In the genomic region with DNA sequence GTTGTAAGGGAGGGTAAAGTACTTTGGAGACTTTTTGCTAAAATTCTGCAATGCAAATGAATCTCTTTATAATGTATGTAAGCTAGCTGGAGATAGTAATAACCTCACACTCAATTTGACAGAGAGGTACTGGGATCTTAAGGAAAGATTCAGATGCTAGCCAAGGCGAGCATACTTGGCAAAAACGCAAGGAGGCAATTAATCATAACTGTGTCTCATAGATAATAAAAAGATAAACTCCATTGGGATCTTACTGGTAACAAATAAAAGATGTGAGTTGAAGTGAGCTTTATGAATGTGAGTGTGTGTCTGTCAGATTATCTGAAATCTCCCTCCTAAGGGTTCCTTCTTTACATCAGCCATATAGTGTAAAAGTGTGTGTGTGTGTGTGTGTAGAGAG, we compare ENCODE assay signal across 19 cellular contexts.
DNase-seq lines count a peak whose midpoint lies in the region; ATAC-seq and TF ChIP-seq lines count a peak whose summit lies in the region.
"Had no signal": no experiment of that assay in that cellular context is flagged by ENCODE, and none has a peak within 500 bp of the region (broad histone marks: within the 10 kb centered on the region; RNA-seq: fewer than 3 reads in every experiment).

No MANE protein-coding gene starts in this region.

- no peak overlapping the region for H2AK9ac ChIP-seq in IMR-90 (replicated peaks; ENCODE audit: low read depth, low read length, poor library complexity)

- no peak overlapping the region for H2BK5ac ChIP-seq in IMR-90 (ENCODE audit: low read depth, low read length, poor library complexity, severe bottlenecking)

- H3K27ac Mint-ChIP-seq in Caco-2 (ENCODE audit: unreplicated experiment), result no peak overlapping the region
- no peak overlapping the region for H3K27ac Mint-ChIP-seq in CD4-positive, alpha-beta memory T cell
- H3K27ac Mint-ChIP-seq: B cell, CD14-positive monocyte had no signal

- peak overlapping the region; percentile 77; the same call in 1 of the 2 replicates for H2AK5ac ChIP-seq in IMR-90 (ENCODE audit: low read depth, low read length)

- H4K5ac ChIP-seq in IMR-90 (ENCODE audit: low read depth, low read length), result no peak overlapping the region; the same call in 1 of the 2 replicates

- H4K8ac ChIP-seq in IMR-90 (ENCODE audit: low read depth in 2 of 2, low read length in 2 of 2), result 0 out of 4 replicates have a peak overlapping the region, but pooled peaks of 1 of the 2 experiments have one; percentile 46

- POLR2A ChIA-PET in IMR-90 (lab: Charles Lee; ENCODE audit: unreplicated experiment) (no interaction called here), Caco-2 (lab: Charles Lee) (no interaction called here)
- POLR2A ChIA-PET in CD4-positive, alpha-beta memory T cell (lab: Charles Lee; ENCODE audit: partially characterized antibody), result no interaction called here

- H2BK120ac ChIP-seq in IMR-90 (ENCODE audit: low read depth, low read length), result peak overlapping the region; percentile 59

- H4K91ac ChIP-seq in IMR-90 (ENCODE audit: insufficient read depth, low read depth, low read length), result no peak overlapping the region

- TF ChIP-seq POLR2A in IMR-90 (IDR thresholded peaks at IDR 0.05; ENCODE audit: low read depth, low read length) (no peak), sigmoid colon (IDR thresholded peaks at IDR 0.05) (no peak), thyroid gland (IDR thresholded peaks at IDR 0.05) (no peak)

- H3K4ac ChIP-seq in IMR-90 (ENCODE audit: low read depth, low read length), result 0 out of 2 replicates have a peak overlapping the region, but pooled peaks have one; percentile 25

- H3K4me2 ChIP-seq in IMR-90 (ENCODE audit: low read depth, low read length), result no peak overlapping the region

- H2BK20ac ChIP-seq in IMR-90 (ENCODE audit: low read depth, low read length), result peak overlapping the region; percentile 53; the same call in 1 of the 2 replicates

- H3K27ac ChIP-seq in IMR-90 (ENCODE audit: insufficient read depth, low read length) (no peak overlapping the region), brain microvascular endothelial cell (no peak overlapping the region), sigmoid colon (no peak overlapping the region), thyroid gland (no peak overlapping the region)
- H3K27ac ChIP-seq in CD4-positive, alpha-beta memory T cell (ENCODE audit: low read depth, low read length), result no peak overlapping the region

- TF ChIP-seq EP300 in sigmoid colon (IDR thresholded peaks at IDR 0.05), result no peak

- no peaks in the 10 kb centered on the region for H3K4me1 Mint-ChIP-seq in Caco-2 (ENCODE audit: low read depth, unreplicated experiment)
- H3K4me1 Mint-ChIP-seq in CD4-positive, alpha-beta memory T cell, result no peaks in the 10 kb centered on the region
- H3K4me1 Mint-ChIP-seq: B cell, CD14-positive monocyte had no signal

- no peak overlapping the region for H3K23ac ChIP-seq in IMR-90 (ENCODE audit: low read depth, low read length)

- no peak overlapping the region for H2BK15ac ChIP-seq in IMR-90 (ENCODE audit: low read depth, low read length)

- in situ Hi-C loops in IMR-90 (cut with MboI; ENCODE audit: low sequenced_read_pairs), result no loop called here
- in situ Hi-C loops in brain microvascular endothelial cell (cut with HindIII; ENCODE audit: low pct_ligation_motif_present, low sequenced_read_pairs), result no loop called here

- H3K27me3 ChIP-seq in IMR-90 (ENCODE audit: control insufficient read depth, insufficient read depth, low read length) (no peaks in the 10 kb centered on the region), brain microvascular endothelial cell (replicated peaks) (no peaks in the 10 kb centered on the region), sigmoid colon (no peaks in the 10 kb centered on the region), Caco-2 (replicated peaks; ENCODE audit: control insufficient read depth, insufficient read depth, low read length) (no peaks in the 10 kb centered on the region), thyroid gland (no peaks in the 10 kb centered on the region)
- H3K27me3 ChIP-seq in CD4-positive, alpha-beta memory T cell (ENCODE audit: insufficient read depth, low read length), result no peaks in the 10 kb centered on the region

- no TSS peak for BruUV-seq in IMR-90 (replicated peaks; lab: Mats Ljungman, UMichigan)
- BruUV-seq in Caco-2 (replicated peaks; lab: Mats Ljungman, UMichigan), result no TSS peak

- ATAC-seq in IMR-90 (ENCODE audit: low read depth), result no peak
- ATAC-seq: HCT116 had no signal

- intact Hi-C loops in IMR-90 (cut with micrococcal nuclease), result no loop called here
- intact Hi-C loops in sigmoid colon (cut with DNase I), result no loop called here
- intact Hi-C loops in Caco-2 (cut with micrococcal nuclease; ENCODE audit: unreplicated experiment), result no loop called here
- intact Hi-C loops in thyroid gland (cut with DNase I), result no loop called here
- intact Hi-C loops in CD4-positive, alpha-beta memory T cell (cut with micrococcal nuclease), result no loop called here

- dilution Hi-C loops in IMR-90 (cut with HindIII; ENCODE audit: low sequenced_read_pairs, unreplicated experiment), result no loop called here

- no peak overlapping the region for H3K56ac ChIP-seq in IMR-90 (ENCODE audit: extremely low read depth, insufficient read depth, low read length)

- DNase-seq in EH (ENCODE audit: low read depth), result peak; percentile 55
- peak; percentile 22 for DNase-seq in IMR-90
- peak; percentile 9 for DNase-seq in brain microvascular endothelial cell
- peak; percentile 89 for DNase-seq in fibroblast of the aortic adventitia (ENCODE audit: low read depth)
- no peak for DNase-seq in sigmoid colon
- no peak for DNase-seq in Caco-2
- no peak for DNase-seq in thyroid gland
- DNase-seq in CD4-positive, alpha-beta memory T cell, result no peak
- DNase-seq: DMS79 treated with DMSO at 0.1 percent for 48 hours, Kasumi-1, MM.1S, NCI-H1048, NCI-H1417 treated with DMSO at 0.1 percent for 48 hours, NCI-H187, NCI-H69, SIG-M5 had no signal

- H3K4me1 ChIP-seq in IMR-90 (ENCODE audit: control insufficient read depth, insufficient read depth, low read length) (peaks cover 6% of the 10 kb centered on the region; the same call in 1 of the 2 replicates), sigmoid colon (peaks cover 0 to 9% (median 3%) of the 10 kb centered on the region in 4 donors), Caco-2 (no peaks in the 10 kb centered on the region), thyroid gland (no peaks in the 10 kb centered on the region)
- H3K4me1 ChIP-seq in CD4-positive, alpha-beta memory T cell (ENCODE audit: insufficient read depth, low read length), result no peaks in the 10 kb centered on the region

- no peak overlapping the region for H3K4me3 ChIP-seq in IMR-90 (ENCODE audit: insufficient read depth, low read depth, low read length)
- H3K4me3 ChIP-seq in brain microvascular endothelial cell (ENCODE audit: low read depth, low read length), result no peak overlapping the region
- no peak overlapping the region for H3K4me3 ChIP-seq in fibroblast of the aortic adventitia (ENCODE audit: low read depth, low read length)
- no peak overlapping the region for H3K4me3 ChIP-seq in sigmoid colon
- H3K4me3 ChIP-seq in Caco-2 (ENCODE audit: low read depth, low read length), result no peak overlapping the region
- no peak overlapping the region for H3K4me3 ChIP-seq in thyroid gland (replicated peaks in 1 of 3)
- no peak overlapping the region for H3K4me3 ChIP-seq in CD4-positive, alpha-beta memory T cell (ENCODE audit: low read length in 2 of 2)

- H3K36me3 ChIP-seq in IMR-90 (ENCODE audit: control insufficient read depth, insufficient read depth, low read length), result no peaks in the 10 kb centered on the region
- H3K36me3 ChIP-seq in brain microvascular endothelial cell (replicated peaks), result no peaks in the 10 kb centered on the region
- no peaks in the 10 kb centered on the region for H3K36me3 ChIP-seq in sigmoid colon
- no peaks in the 10 kb centered on the region for H3K36me3 ChIP-seq in Caco-2 (ENCODE audit: control insufficient read depth, insufficient read depth, low read length)
- H3K36me3 ChIP-seq in thyroid gland, result no peaks in the 10 kb centered on the region
- H3K36me3 ChIP-seq in CD4-positive, alpha-beta memory T cell (ENCODE audit: insufficient read depth, low read length), result no peaks in the 10 kb centered on the region

- no CpG with 5 or more reads among the region's 2 CpGs for WGBS in IMR-90 (ENCODE audit: extremely low coverage in 2 of 2, insufficient read length in 1 of 2), 2 experiments
- 81 to 82% methylated on average over 2 of the region's 2 CpGs for WGBS in sigmoid colon, 2 donors
- WGBS in thyroid gland, 2 donors, result 61 to 71% methylated on average over 2 of the region's 2 CpGs

- TF ChIP-seq RAD21 in IMR-90 (IDR thresholded peaks at IDR 0.05; ENCODE audit: low read length), result no peak

- H3K14ac ChIP-seq in IMR-90 (replicated peaks; ENCODE audit: low read depth, low read length), result no peak overlapping the region

- CTCF ChIA-PET in IMR-90 (lab: Yijun Ruan, JAX) (no interaction called here), Caco-2 (lab: Charles Lee) (no interaction called here)
- CTCF ChIA-PET in CD4-positive, alpha-beta memory T cell (lab: Charles Lee; ENCODE audit: partially characterized antibody), result no interaction called here

- H4K20me1 ChIP-seq in IMR-90 (ENCODE audit: insufficient read depth, low read length), result no peaks in the 10 kb centered on the region

- no peak overlapping the region for H3K9ac ChIP-seq in IMR-90 (ENCODE audit: low read depth, low read length)

- H3K79me1 ChIP-seq in IMR-90 (ENCODE audit: low read depth in 1 of 2, low read length in 2 of 2), result no peaks in the 10 kb centered on the region

- TF ChIP-seq CTCF in IMR-90 (conservative IDR thresholded peaks at IDR 0.05; ENCODE audit: low read depth, low read length) (no peak), brain microvascular endothelial cell (IDR thresholded peaks at IDR 0.05; ENCODE audit: low read depth, low read length, missing control alignments) (no peak), fibroblast of the aortic adventitia (IDR thresholded peaks at IDR 0.05; ENCODE audit: insufficient read depth, low read length) (no peak), sigmoid colon (IDR thresholded peaks at IDR 0.05) (no peak), Caco-2 (IDR thresholded peaks at IDR 0.05; ENCODE audit: insufficient read depth in 1 of 2, low read depth in 1 of 2, low read length in 1 of 2, severe bottlenecking in 1 of 2, unreplicated experiment in 1 of 2) (no peak), thyroid gland (IDR thresholded peaks at IDR 0.05) (no peak)

- H3K18ac ChIP-seq in IMR-90 (ENCODE audit: low read depth, low read length), result peak overlapping the region; percentile 21; the same call in 1 of the 2 replicates

- H3K36me3 Mint-ChIP-seq in Caco-2 (ENCODE audit: insufficient read depth, unreplicated experiment), result no peaks in the 10 kb centered on the region
- H3K36me3 Mint-ChIP-seq in CD4-positive, alpha-beta memory T cell, result no peaks in the 10 kb centered on the region
- H3K36me3 Mint-ChIP-seq: CD14-positive monocyte had no signal

- H3K27me3 Mint-ChIP-seq in Caco-2 (ENCODE audit: insufficient read depth, unreplicated experiment), result peaks cover 2% of the 10 kb centered on the region
- no peaks in the 10 kb centered on the region for H3K27me3 Mint-ChIP-seq in CD4-positive, alpha-beta memory T cell
- H3K27me3 Mint-ChIP-seq: B cell had no signal

- no peaks in the 10 kb centered on the region for H3K9me3 Mint-ChIP-seq in Caco-2 (ENCODE audit: unreplicated experiment)
- H3K9me3 Mint-ChIP-seq in CD4-positive, alpha-beta memory T cell, result peaks cover 0 to 4% (median 0%) of the 10 kb centered on the region in 8 donors

- H3K4me3 Mint-ChIP-seq in Caco-2 (ENCODE audit: unreplicated experiment), result no peak overlapping the region
- no peak overlapping the region for H3K4me3 Mint-ChIP-seq in CD4-positive, alpha-beta memory T cell
- H3K4me3 Mint-ChIP-seq: B cell, CD14-positive monocyte had no signal

- no peak overlapping the region for H2AFZ ChIP-seq in IMR-90 (replicated peaks; ENCODE audit: low read length, poor library complexity)

- H3K9me3 ChIP-seq in IMR-90 (ENCODE audit: control insufficient read depth, insufficient read depth, low read length) (no peaks in the 10 kb centered on the region), sigmoid colon (no peaks in the 10 kb centered on the region), Caco-2 (no peaks in the 10 kb centered on the region), thyroid gland (no peaks in the 10 kb centered on the region)
- no peaks in the 10 kb centered on the region for H3K9me3 ChIP-seq in CD4-positive, alpha-beta memory T cell (ENCODE audit: control insufficient read depth in 1 of 2, low read length in 2 of 2)

- H3K9me1 ChIP-seq in IMR-90 (ENCODE audit: insufficient read depth, low read length), result no peaks in the 10 kb centered on the region; the same call in 1 of the 2 replicates

Comparison
In these comparisons a context has a peak if more than half of its experiments do, and no peak if none do; other contexts are left out.
1. DNase-seq: peak in EH (single experiment), IMR-90 (single experiment), brain microvascular endothelial cell (single experiment) and fibroblast of the aortic adventitia (single experiment); none in sigmoid colon (single experiment), Caco-2 (0 of 2), thyroid gland (0 of 2) and CD4-positive, alpha-beta memory T cell (0 of 5).